ENCODE assay signal across 3 cellular contexts in the genomic region with DNA sequence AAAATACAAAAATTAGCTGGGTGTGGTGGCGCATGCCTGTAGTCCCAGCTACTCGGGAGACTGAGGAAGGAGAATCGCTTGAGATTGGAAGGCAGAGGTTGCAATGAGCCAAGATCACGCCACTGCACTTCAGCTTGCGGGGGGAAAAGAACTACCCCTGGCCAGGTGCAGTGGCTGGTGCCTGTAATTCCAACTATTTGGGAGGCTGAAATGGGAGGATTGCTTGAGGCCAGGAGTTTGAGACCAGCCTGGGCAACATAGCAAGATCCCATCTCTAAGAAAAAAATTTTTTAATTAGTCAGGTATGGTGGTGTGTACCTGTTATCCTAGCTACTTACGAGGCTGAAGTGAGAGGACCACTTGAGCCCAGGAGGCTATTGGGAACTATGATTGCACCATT.
A peak's percentile ranks its signal among the peaks of the same experiment; 100 is the strongest.
TF ChIP-seq lines count a peak whose summit lies in the region.

No MANE protein-coding gene starts in this region.

TF ChIP-seq in HEK293, 187 proteins besides CTCF, POLR2A, EP300 and RAD21:
- TF ChIP-seq ZNF121 (tag by site-specific recombination; IDR thresholded peaks at IDR 0.05) = peak; percentile 83
- TF ChIP-seq, protein P1, sequence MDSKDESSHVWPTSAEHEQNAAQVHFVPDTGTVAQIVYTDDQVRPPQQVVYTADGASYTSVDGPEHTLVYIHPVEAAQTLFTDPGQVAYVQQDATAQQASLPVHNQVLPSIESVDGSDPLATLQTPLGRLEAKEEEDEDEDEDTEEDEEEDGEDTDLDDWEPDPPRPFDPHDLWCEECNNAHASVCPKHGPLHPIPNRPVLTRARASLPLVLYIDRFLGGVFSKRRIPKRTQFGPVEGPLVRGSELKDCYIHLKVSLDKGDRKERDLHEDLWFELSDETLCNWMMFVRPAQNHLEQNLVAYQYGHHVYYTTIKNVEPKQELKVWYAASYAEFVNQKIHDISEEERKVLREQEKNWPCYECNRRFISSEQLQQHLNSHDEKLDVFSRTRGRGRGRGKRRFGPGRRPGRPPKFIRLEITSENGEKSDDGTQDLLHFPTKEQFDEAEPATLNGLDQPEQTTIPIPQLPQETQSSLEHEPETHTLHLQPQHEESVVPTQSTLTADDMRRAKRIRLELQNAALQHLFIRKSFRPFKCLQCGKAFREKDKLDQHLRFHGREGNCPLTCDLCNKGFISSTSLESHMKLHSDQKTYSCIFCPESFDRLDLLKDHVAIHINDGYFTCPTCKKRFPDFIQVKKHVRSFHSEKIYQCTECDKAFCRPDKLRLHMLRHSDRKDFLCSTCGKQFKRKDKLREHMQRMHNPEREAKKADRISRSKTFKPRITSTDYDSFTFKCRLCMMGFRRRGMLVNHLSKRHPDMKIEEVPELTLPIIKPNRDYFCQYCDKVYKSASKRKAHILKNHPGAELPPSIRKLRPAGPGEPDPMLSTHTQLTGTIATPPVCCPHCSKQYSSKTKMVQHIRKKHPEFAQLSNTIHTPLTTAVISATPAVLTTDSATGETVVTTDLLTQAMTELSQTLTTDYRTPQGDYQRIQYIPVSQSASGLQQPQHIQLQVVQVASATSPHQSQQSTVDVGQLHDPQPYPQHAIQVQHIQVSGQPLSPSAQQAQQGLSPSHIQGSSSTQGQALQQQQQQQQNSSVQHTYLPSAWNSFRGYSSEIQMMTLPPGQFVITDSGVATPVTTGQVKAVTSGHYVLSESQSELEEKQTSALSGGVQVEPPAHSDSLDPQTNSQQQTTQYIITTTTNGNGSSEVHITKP (tag by site-specific recombination; IDR thresholded peaks at IDR 0.05) = peak; percentile 80

TF ChIP-seq in WTC11, 78 proteins besides CTCF, POLR2A, EP300 and RAD21:
- peak; percentile 74 for TF ChIP-seq ZNF121 (CRISPR knock-in tag; IDR thresholded peaks at IDR 0.05)
TF ChIP-seq in WTC11: peak in this region for 1; not testable (repeated sequence) for 77.

TF ChIP-seq in K562, 482 proteins besides CTCF, POLR2A, EP300 and RAD21:
- TF ChIP-seq, protein P1 (IDR thresholded peaks at IDR 0.05; ENCODE audit: partially characterized antibody) = peak; percentile 80
- TF ChIP-seq ZNF121 (CRISPR knock-in tag; conservative IDR thresholded peaks at IDR 0.05) = peak; percentile 94
